Comparison of ENCODE assay signal across 1 cellular context in the genomic region with DNA sequence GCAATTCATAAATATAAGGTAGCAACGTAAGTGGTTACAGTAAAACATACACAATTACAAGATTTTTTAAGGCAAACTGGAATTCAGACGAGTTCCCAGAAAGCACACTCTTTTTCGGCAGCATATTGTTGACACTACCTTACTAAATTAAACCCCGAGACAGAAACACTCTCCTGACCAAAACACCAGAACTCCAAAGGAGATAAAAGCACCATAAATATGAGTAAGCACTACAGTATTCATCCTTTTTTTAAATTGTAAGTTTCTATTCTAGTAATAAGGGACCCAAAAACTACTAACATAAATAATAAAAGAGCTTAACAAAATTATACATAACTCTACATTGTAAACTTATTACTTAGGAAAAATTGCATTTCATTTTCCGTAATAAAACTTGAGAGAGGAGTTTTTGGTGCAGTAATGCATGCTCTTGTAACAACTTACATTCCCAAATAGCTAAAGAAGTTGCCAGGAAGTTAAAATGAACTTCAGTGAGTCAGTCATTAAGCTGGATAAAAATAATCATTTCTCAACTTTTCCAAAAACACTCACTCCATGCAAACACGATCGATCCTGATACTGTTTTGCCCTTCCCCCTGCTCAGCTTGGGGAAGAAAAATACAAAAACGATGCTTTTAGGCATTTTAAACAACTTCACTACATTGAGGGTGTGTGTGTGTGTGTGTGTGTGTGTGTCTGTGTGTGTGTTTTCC.
TF ChIP-seq lines count a peak whose summit lies in the region.

No MANE protein-coding gene starts in this region.

TF ChIP-seq in K562, 482 proteins besides CTCF, POLR2A, EP300 and RAD21 (continued from another document and continues in another):
- TF ChIP-seq, protein P1, sequence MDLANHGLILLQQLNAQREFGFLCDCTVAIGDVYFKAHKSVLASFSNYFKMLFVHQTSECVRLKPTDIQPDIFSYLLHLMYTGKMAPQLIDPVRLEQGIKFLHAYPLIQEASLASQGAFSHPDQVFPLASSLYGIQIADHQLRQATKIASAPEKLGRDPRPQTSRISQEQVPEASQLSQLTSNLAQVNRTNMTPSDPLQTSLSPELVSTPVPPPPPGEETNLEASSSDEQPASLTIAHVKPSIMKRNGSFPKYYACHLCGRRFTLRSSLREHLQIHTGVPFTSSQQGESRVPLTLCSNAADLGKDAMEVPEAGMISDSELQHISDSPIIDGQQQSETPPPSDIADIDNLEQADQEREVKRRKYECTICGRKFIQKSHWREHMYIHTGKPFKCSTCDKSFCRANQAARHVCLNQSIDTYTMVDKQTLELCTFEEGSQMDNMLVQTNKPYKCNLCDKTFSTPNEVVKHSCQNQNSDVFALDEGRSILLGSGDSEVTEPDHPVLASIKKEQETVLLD (IDR thresholded peaks at IDR 0.05): 0 out of 2 replicates have a peak, but pooled peaks have one; percentile 24
- TF ChIP-seq HSF4 (CRISPR knock-in tag; IDR thresholded peaks at IDR 0.05; ENCODE audit: borderline replicate concordance) (no peak), SMARCA4 (IDR thresholded peaks at IDR 0.05) (peak; percentile 17; the same call in 1 of the 2 replicates), ZNF79 (CRISPR knock-in tag; IDR thresholded peaks at IDR 0.05; ENCODE audit: low read depth) (no peak), PHF8 (IDR thresholded peaks at IDR 0.05; ENCODE audit: borderline replicate concordance, low read length) (no peak), POLR3G (IDR thresholded peaks at IDR 0.05; ENCODE audit: extremely low read depth, insufficient read length, insufficient replicate concordance) (no peak), FOXA1 (IDR thresholded peaks at IDR 0.05; ENCODE audit: borderline replicate concordance) (no peak), CSDE1 (IDR thresholded peaks at IDR 0.05) (0 out of 4 replicates have a peak, but pooled peaks of 1 of the 2 experiments have one; percentile 5), ZNF695 (CRISPR knock-in tag; IDR thresholded peaks at IDR 0.05) (no peak), DPF2 (IDR thresholded peaks at IDR 0.05) (0 out of 2 replicates have a peak, but pooled peaks have one; percentile 41), ZNF707 (CRISPR knock-in tag; conservative IDR thresholded peaks at IDR 0.05) (no peak), ZNF24 (IDR thresholded peaks at IDR 0.05) (no peak), CCNT2 (IDR thresholded peaks at IDR 0.05; ENCODE audit: borderline replicate concordance, extremely low read depth, insufficient read length, low read depth, low read length) (peak; percentile 18), SUPT5H (IDR thresholded peaks at IDR 0.05) (no peak), GATAD2B (IDR thresholded peaks at IDR 0.05; ENCODE audit: borderline replicate concordance) (peak; percentile 21; the same call in 1 of the 2 replicates), E2F3 (CRISPR knock-in tag; IDR thresholded peaks at IDR 0.05) (no peak), ZEB2 (IDR thresholded peaks at IDR 0.05) (no peak), SIX5 (IDR thresholded peaks at IDR 0.05; ENCODE audit: borderline replicate concordance in 1 of 2, insufficient read depth in 1 of 2, low read depth in 1 of 2, low read length in 2 of 2) (no peak), FOXK2 (conservative IDR thresholded peaks at IDR 0.05 in 1 of 2, IDR thresholded peaks at IDR 0.05 in 1 of 2; ENCODE audit: low read depth in 2 of 2) (0 out of 4 replicates have a peak, but pooled peaks of 1 of the 2 experiments have one; percentile 14), SNRNP70 (optimal IDR thresholded peaks at IDR 0.05; ENCODE audit: low read depth, low read length) (no peak), ZNF232 (CRISPR knock-in tag; IDR thresholded peaks at IDR 0.05) (no peak), LEF1 (IDR thresholded peaks at IDR 0.05) (0 out of 2 replicates have a peak, but pooled peaks have one; percentile 12), FOXA3 (CRISPR knock-in tag; conservative IDR thresholded peaks at IDR 0.05 in 1 of 2, IDR thresholded peaks at IDR 0.05 in 1 of 2) (no peak), CHD1 (IDR thresholded peaks at IDR 0.05; ENCODE audit: low read length) (peak; percentile 85), SREBF1 (IDR thresholded peaks at IDR 0.05; ENCODE audit: borderline replicate concordance, low read depth, low read length) (no peak), MIER1 (IDR thresholded peaks at IDR 0.05; ENCODE audit: low read depth) (peak; percentile 29; the same call in 1 of the 2 replicates), PHF21A (IDR thresholded peaks at IDR 0.05; ENCODE audit: borderline replicate concordance, low read depth) (no peak), SETDB1 (IDR thresholded peaks at IDR 0.05; ENCODE audit: low read length) (no peak)
- TF ChIP-seq, protein P2, sequence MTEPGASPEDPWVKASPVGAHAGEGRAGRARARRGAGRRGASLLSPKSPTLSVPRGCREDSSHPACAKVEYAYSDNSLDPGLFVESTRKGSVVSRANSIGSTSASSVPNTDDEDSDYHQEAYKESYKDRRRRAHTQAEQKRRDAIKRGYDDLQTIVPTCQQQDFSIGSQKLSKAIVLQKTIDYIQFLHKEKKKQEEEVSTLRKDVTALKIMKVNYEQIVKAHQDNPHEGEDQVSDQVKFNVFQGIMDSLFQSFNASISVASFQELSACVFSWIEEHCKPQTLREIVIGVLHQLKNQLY (CRISPR knock-in tag; conservative IDR thresholded peaks at IDR 0.05): no peak
- TF ChIP-seq, protein P3, sequence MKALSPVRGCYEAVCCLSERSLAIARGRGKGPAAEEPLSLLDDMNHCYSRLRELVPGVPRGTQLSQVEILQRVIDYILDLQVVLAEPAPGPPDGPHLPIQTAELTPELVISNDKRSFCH (CRISPR knock-in tag; IDR thresholded peaks at IDR 0.05): no peak
- TF ChIP-seq, protein P3 (tag; IDR thresholded peaks at IDR 0.05): 0 out of 2 replicates have a peak, but pooled peaks have one; percentile 28
- TF ChIP-seq, protein P4, sequence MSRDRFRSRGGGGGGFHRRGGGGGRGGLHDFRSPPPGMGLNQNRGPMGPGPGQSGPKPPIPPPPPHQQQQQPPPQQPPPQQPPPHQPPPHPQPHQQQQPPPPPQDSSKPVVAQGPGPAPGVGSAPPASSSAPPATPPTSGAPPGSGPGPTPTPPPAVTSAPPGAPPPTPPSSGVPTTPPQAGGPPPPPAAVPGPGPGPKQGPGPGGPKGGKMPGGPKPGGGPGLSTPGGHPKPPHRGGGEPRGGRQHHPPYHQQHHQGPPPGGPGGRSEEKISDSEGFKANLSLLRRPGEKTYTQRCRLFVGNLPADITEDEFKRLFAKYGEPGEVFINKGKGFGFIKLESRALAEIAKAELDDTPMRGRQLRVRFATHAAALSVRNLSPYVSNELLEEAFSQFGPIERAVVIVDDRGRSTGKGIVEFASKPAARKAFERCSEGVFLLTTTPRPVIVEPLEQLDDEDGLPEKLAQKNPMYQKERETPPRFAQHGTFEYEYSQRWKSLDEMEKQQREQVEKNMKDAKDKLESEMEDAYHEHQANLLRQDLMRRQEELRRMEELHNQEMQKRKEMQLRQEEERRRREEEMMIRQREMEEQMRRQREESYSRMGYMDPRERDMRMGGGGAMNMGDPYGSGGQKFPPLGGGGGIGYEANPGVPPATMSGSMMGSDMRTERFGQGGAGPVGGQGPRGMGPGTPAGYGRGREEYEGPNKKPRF (IDR thresholded peaks at IDR 0.05; ENCODE audit: low read depth, low read length): no peak
- TF ChIP-seq, protein P5, sequence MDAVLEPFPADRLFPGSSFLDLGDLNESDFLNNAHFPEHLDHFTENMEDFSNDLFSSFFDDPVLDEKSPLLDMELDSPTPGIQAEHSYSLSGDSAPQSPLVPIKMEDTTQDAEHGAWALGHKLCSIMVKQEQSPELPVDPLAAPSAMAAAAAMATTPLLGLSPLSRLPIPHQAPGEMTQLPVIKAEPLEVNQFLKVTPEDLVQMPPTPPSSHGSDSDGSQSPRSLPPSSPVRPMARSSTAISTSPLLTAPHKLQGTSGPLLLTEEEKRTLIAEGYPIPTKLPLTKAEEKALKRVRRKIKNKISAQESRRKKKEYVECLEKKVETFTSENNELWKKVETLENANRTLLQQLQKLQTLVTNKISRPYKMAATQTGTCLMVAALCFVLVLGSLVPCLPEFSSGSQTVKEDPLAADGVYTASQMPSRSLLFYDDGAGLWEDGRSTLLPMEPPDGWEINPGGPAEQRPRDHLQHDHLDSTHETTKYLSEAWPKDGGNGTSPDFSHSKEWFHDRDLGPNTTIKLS (IDR thresholded peaks at IDR 0.05; ENCODE audit: borderline replicate concordance, low read depth): no peak
- TF ChIP-seq, protein P6, sequence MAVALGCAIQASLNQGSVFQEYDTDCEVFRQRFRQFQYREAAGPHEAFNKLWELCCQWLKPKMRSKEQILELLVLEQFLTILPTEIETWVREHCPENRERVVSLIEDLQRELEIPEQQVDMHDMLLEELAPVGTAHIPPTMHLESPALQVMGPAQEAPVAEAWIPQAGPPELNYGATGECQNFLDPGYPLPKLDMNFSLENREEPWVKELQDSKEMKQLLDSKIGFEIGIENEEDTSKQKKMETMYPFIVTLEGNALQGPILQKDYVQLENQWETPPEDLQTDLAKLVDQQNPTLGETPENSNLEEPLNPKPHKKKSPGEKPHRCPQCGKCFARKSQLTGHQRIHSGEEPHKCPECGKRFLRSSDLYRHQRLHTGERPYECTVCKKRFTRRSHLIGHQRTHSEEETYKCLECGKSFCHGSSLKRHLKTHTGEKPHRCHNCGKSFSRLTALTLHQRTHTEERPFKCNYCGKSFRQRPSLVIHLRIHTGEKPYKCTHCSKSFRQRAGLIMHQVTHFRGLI (CRISPR knock-in tag; IDR thresholded peaks at IDR 0.05): no peak
- TF ChIP-seq, protein P7, sequence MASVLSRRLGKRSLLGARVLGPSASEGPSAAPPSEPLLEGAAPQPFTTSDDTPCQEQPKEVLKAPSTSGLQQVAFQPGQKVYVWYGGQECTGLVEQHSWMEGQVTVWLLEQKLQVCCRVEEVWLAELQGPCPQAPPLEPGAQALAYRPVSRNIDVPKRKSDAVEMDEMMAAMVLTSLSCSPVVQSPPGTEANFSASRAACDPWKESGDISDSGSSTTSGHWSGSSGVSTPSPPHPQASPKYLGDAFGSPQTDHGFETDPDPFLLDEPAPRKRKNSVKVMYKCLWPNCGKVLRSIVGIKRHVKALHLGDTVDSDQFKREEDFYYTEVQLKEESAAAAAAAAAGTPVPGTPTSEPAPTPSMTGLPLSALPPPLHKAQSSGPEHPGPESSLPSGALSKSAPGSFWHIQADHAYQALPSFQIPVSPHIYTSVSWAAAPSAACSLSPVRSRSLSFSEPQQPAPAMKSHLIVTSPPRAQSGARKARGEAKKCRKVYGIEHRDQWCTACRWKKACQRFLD (CRISPR knock-in tag; IDR thresholded peaks at IDR 0.05): no peak
- TF ChIP-seq, protein P8, sequence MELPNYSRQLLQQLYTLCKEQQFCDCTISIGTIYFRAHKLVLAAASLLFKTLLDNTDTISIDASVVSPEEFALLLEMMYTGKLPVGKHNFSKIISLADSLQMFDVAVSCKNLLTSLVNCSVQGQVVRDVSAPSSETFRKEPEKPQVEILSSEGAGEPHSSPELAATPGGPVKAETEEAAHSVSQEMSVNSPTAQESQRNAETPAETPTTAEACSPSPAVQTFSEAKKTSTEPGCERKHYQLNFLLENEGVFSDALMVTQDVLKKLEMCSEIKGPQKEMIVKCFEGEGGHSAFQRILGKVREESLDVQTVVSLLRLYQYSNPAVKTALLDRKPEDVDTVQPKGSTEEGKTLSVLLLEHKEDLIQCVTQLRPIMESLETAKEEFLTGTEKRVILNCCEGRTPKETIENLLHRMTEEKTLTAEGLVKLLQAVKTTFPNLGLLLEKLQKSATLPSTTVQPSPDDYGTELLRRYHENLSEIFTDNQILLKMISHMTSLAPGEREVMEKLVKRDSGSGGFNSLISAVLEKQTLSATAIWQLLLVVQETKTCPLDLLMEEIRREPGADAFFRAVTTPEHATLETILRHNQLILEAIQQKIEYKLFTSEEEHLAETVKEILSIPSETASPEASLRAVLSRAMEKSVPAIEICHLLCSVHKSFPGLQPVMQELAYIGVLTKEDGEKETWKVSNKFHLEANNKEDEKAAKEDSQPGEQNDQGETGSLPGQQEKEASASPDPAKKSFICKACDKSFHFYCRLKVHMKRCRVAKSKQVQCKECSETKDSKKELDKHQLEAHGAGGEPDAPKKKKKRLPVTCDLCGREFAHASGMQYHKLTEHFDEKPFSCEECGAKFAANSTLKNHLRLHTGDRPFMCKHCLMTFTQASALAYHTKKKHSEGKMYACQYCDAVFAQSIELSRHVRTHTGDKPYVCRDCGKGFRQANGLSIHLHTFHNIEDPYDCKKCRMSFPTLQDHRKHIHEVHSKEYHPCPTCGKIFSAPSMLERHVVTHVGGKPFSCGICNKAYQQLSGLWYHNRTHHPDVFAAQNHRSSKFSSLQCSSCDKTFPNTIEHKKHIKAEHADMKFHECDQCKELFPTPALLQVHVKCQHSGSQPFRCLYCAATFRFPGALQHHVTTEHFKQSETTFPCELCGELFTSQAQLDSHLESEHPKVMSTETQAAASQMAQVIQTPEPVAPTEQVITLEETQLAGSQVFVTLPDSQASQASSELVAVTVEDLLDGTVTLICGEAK (IDR thresholded peaks at IDR 0.05): 0 out of 2 replicates have a peak, but pooled peaks have one; percentile 23
- TF ChIP-seq, protein P8 (CRISPR knock-in tag; IDR thresholded peaks at IDR 0.05): no peak
- TF ChIP-seq, protein P9, sequence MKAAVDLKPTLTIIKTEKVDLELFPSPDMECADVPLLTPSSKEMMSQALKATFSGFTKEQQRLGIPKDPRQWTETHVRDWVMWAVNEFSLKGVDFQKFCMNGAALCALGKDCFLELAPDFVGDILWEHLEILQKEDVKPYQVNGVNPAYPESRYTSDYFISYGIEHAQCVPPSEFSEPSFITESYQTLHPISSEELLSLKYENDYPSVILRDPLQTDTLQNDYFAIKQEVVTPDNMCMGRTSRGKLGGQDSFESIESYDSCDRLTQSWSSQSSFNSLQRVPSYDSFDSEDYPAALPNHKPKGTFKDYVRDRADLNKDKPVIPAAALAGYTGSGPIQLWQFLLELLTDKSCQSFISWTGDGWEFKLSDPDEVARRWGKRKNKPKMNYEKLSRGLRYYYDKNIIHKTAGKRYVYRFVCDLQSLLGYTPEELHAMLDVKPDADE (conservative IDR thresholded peaks at IDR 0.05; ENCODE audit: control insufficient read depth, low read depth, low read length): no peak
